ENCODE assay signal across 8 cellular contexts in genomic region chr2:98518106-98518505, GRCh38.
A peak's percentile ranks its signal among the peaks of the same experiment; 100 is the strongest.
DNase-seq lines count a peak whose midpoint lies in the region; ATAC-seq, FAIRE-seq and TF ChIP-seq lines count a peak whose summit lies in the region.

No MANE protein-coding gene starts in this region.

- no peaks in the 10 kb centered on the region for H3K36me3 Mint-ChIP-seq in activated naive CD4-positive, alpha-beta T cell treated with anti-CD3 and anti-CD28 coated beads, Interleukin-2, amount 50 U/mL, for 72 hours
- H3K36me3 Mint-ChIP-seq in stimulated activated naive B cell treated with anti-CD40 and anti-IgM and Interleukin-4, amounts not matched to agents 10 μg/mL and 1 μg/mL and 100 μg/mL, for 72 hours = peaks cover 11 to 23% of the 10 kb centered on the region in 2 donors

- H3K27ac Mint-ChIP-seq in activated naive CD4-positive, alpha-beta T cell treated with anti-CD3 and anti-CD28 coated beads, Interleukin-2, amount 50 U/mL, for 72 hours = peak overlapping the region; percentile 29 to 62
- H3K27ac Mint-ChIP-seq in stimulated activated naive B cell treated with anti-CD40 and anti-IgM and Interleukin-4, amounts not matched to agents 10 μg/mL and 1 μg/mL and 100 μg/mL, for 72 hours = no peak overlapping the region

- peak; percentile 74 for FAIRE-seq in GM12892 (lab: Jason Lieb, UNC)

- TF ChIP-seq CTCF in Peyer's patch (IDR thresholded peaks at IDR 0.05) = peak; percentile 8 to 58 (median 39)
- peak in 1 of 3 experiments; percentile 38 for TF ChIP-seq CTCF in vagina (IDR thresholded peaks at IDR 0.05)

- H3K9me3 Mint-ChIP-seq in activated naive CD4-positive, alpha-beta T cell treated with anti-CD3 and anti-CD28 coated beads, Interleukin-2, amount 50 U/mL, for 72 hours = no peaks in the 10 kb centered on the region
- no peaks in the 10 kb centered on the region for H3K9me3 Mint-ChIP-seq in stimulated activated naive B cell treated with anti-CD40 and anti-IgM and Interleukin-4, amounts not matched to agents 10 μg/mL and 1 μg/mL and 100 μg/mL, for 72 hours

- intact Hi-C loops in vagina (cut with DNase I) = no loop called here

- peaks cover 12 to 32% of the 10 kb centered on the region in 2 donors for H3K4me1 Mint-ChIP-seq in stimulated activated naive B cell treated with anti-CD40 and anti-IgM and Interleukin-4, amounts not matched to agents 10 μg/mL and 1 μg/mL and 100 μg/mL, for 72 hours

- H3K4me3 ChIP-seq in Peyer's patch (no peak overlapping the region), vagina (no peak overlapping the region)

- ATAC-seq in activated naive CD4-positive, alpha-beta T cell treated with anti-CD3 and anti-CD28 coated beads, Interleukin-2, amount 50 U/mL, for 72 hours = peak; percentile 70 to 89
- ATAC-seq in stimulated activated naive B cell treated with anti-CD40 and anti-IgM and Interleukin-4, amounts not matched to agents 10 μg/mL and 1 μg/mL and 100 μg/mL, for 72 hours (replicated peaks) = peak; percentile 73 to 75

- H3K27me3 ChIP-seq in Peyer's patch (no peaks in the 10 kb centered on the region), vagina (no peaks in the 10 kb centered on the region)

- no peaks in the 10 kb centered on the region for H3K27me3 Mint-ChIP-seq in stimulated activated naive B cell treated with anti-CD40 and anti-IgM and Interleukin-4, amounts not matched to agents 10 μg/mL and 1 μg/mL and 100 μg/mL, for 72 hours

- DNase-seq in GM12892 (ENCODE audit: insufficient read length) (peak; percentile 40), Peyer's patch (peak in 2 of 3 donors; percentile 42 to 64), left kidney (ENCODE audit: low read depth, low spot score) (peak; percentile 29), Ammon's horn (ENCODE audit: low spot score) (no peak), vagina (ENCODE audit: extremely low spot score in 2 of 2) (no peak), NCI-H526 treated with DMSO at 0.1 percent for 48 hours (lab: John Stamatoyannopoulos, UW) (no peak)
- peak in 1 of 2 donors; percentile 42 for DNase-seq in activated naive CD4-positive, alpha-beta T cell treated with anti-CD3 and anti-CD28 coated beads, Interleukin-2, amount 50 U/mL, for 72 hours (ENCODE audit: low spot score in 2 of 2)
- DNase-seq in stimulated activated naive B cell treated with anti-CD40 and anti-IgM and Interleukin-4, amounts not matched to agents 10 μg/mL and 1 μg/mL and 100 μg/mL, for 72 hours = peak; percentile 7

- no peak for TF ChIP-seq POLR2A in GM12892 (IDR thresholded peaks at IDR 0.05; ENCODE audit: low read depth, low read length)
- no peak for TF ChIP-seq POLR2A in Peyer's patch (IDR thresholded peaks at IDR 0.05)
- TF ChIP-seq POLR2A in vagina (IDR thresholded peaks at IDR 0.05) = no peak

- peaks cover 0 to 4% (median 0%) of the 10 kb centered on the region in 4 donors for H3K4me1 ChIP-seq in Peyer's patch
- H3K4me1 ChIP-seq in vagina = peaks cover 27% of the 10 kb centered on the region

- no peak overlapping the region for H3K4me3 Mint-ChIP-seq in stimulated activated naive B cell treated with anti-CD40 and anti-IgM and Interleukin-4, amounts not matched to agents 10 μg/mL and 1 μg/mL and 100 μg/mL, for 72 hours

- no peak overlapping the region for H3K27ac ChIP-seq in Peyer's patch
- H3K27ac ChIP-seq in vagina = no peak overlapping the region

- H3K9me3 ChIP-seq in Peyer's patch (no peaks in the 10 kb centered on the region), vagina (no peaks in the 10 kb centered on the region)

- H3K36me3 ChIP-seq in Peyer's patch (peaks cover 0 to 7% (median 0%) of the 10 kb centered on the region in 3 donors), vagina (peaks cover 0 to 7% of the 10 kb centered on the region in 2 donors)

Comparison
In these comparisons a context has a peak if more than half of its experiments do, and no peak if none do; other contexts are left out.
1. DNase-seq: peak in GM12892 (single experiment), Peyer's patch (2 of 3), left kidney (single experiment) and stimulated activated naive B cell treated with anti-CD40 and anti-IgM and Interleukin-4, amounts not matched to agents 10 μg/mL and 1 μg/mL and 100 μg/mL, for 72 hours (single experiment); none in Ammon's horn (single experiment), vagina (0 of 2) and NCI-H526 treated with DMSO at 0.1 percent for 48 hours (single experiment).